In genomic region chr17:82696916-82697807, GRCh38 we compare ENCODE assay signal across 6 cellular contexts. TPM values are rescaled to one million over a fixed set of nuclear protein-coding genes. Genes with fewer than 3 reads are reported as not detected.
A peak's percentile ranks its signal among the peaks of the same experiment; 100 is the strongest.
DNase-seq lines count a peak whose midpoint lies in the region; ATAC-seq, FAIRE-seq and TF ChIP-seq lines count a peak whose summit lies in the region.

No MANE protein-coding gene starts in this region.

- H3K27me3 ChIP-seq in WERI-Rb-1 (ENCODE audit: insufficient read depth, low read depth, severe bottlenecking) (peaks cover 7% of the 10 kb centered on the region), aorta (ENCODE audit: control insufficient read depth in 1 of 2, insufficient read depth in 2 of 2, low read length in 1 of 2) (no peaks in the 10 kb centered on the region)

- no peak for DNase-seq in AG09309 (ENCODE audit: low read depth)
- DNase-seq in WERI-Rb-1 = no peak
- peak; percentile 72 for DNase-seq in kidney
- no peak for DNase-seq in aorta
- no peak for DNase-seq in NK-92 treated with Interleukin-12 subunit alpha and Interleukin-12 subunit beta, amount 100 ng/mL, for 24 hours (lab: John Stamatoyannopoulos, UW)
- DNase-seq in DMS153 treated with DMSO at 0.1 percent for 48 hours (lab: John Stamatoyannopoulos, UW; ENCODE audit: unreplicated experiment) = no peak

- no peak for FAIRE-seq in kidney (lab: Jason Lieb, UNC)

- H3K9ac ChIP-seq in kidney (ENCODE audit: low read length in 2 of 2) = peak overlapping the region; percentile 10 to 62

- intact Hi-C loops in kidney (cut with DNase I) = no loop called here
- intact Hi-C loops in aorta (cut with DNase I) = loop anchor here in 1 of 2 donors (5.0 kb wide), 1 partner anchor 55 kb away; the partner anchor contains the start of gene TBCD

- peaks cover 0 to 18% of the 10 kb centered on the region in 2 donors for H3K4me1 ChIP-seq in kidney (ENCODE audit: control insufficient read depth in 1 of 2, insufficient read depth in 1 of 2, low read depth in 1 of 2, low read length in 2 of 2)
- no peaks in the 10 kb centered on the region for H3K4me1 ChIP-seq in aorta (ENCODE audit: control insufficient read depth in 1 of 2, insufficient read depth in 2 of 2, low read length in 2 of 2)

- H3K9me3 ChIP-seq in WERI-Rb-1 (ENCODE audit: severe bottlenecking) = peaks cover 16% of the 10 kb centered on the region
- H3K9me3 ChIP-seq in kidney (ENCODE audit: control insufficient read depth in 1 of 2, low read length in 2 of 2) = peaks cover 0 to 5% of the 10 kb centered on the region in 2 donors
- H3K9me3 ChIP-seq in aorta (ENCODE audit: control insufficient read depth, low read length) = no peaks in the 10 kb centered on the region

- H3K36me3 ChIP-seq in WERI-Rb-1 = peaks cover 11% of the 10 kb centered on the region
- no peaks in the 10 kb centered on the region for H3K36me3 ChIP-seq in kidney (ENCODE audit: control insufficient read depth in 1 of 2, insufficient read depth in 2 of 2, low read length in 2 of 2)
- no peaks in the 10 kb centered on the region for H3K36me3 ChIP-seq in aorta (ENCODE audit: control insufficient read depth in 1 of 2, insufficient read depth in 2 of 2, low read length in 1 of 2)

- WGBS in aorta, 2 donors = 21 to 25% methylated on average over 48 of the region's 48 CpGs

- TF ChIP-seq CTCF in AG09309 (IDR thresholded peaks at IDR 0.05; ENCODE audit: control insufficient read depth, insufficient read depth, low read depth, low read length, missing control alignments) (no peak), WERI-Rb-1 (IDR thresholded peaks at IDR 0.05; ENCODE audit: low read depth, low read length) (no peak), kidney (IDR thresholded peaks at IDR 0.05; ENCODE audit: borderline replicate concordance, extremely low read depth, insufficient read depth) (no peak)

- no peak for ATAC-seq in aorta (ENCODE audit: low FRiP score)

- H3K27ac ChIP-seq in WERI-Rb-1 (no peak overlapping the region), kidney (ENCODE audit: low read depth in 2 of 2, low read length in 2 of 2) (peak overlapping the region in 1 of 2 donors; percentile 74), aorta (ENCODE audit: low read depth in 1 of 2, low read length in 2 of 2) (no peak overlapping the region)

- H3K4me3 ChIP-seq in AG09309 (ENCODE audit: control insufficient read depth, low read depth, low read length) (peak overlapping the region; percentile 55), WERI-Rb-1 (ENCODE audit: low read depth, low read length) (peak overlapping the region; percentile 71), kidney (ENCODE audit: low read length in 2 of 2) (peak overlapping the region; percentile 42 to 66), aorta (ENCODE audit: low read length in 2 of 2) (peak overlapping the region; percentile 92 to 93)

RNA-seq across cellular contexts. Expression of gene RAB40B, which starts 1.3 kb away (rescaled TPM):
- total RNA-seq in kidney = 21.7 TPM
- 36.1 TPM for polyA plus RNA-seq in kidney (ENCODE audit: insufficient read depth, low read depth, low replicate concordance)
- total RNA-seq in aorta = 10 to 100 TPM in 1 of 2 donors, 1 to 10 TPM in 1; 4.5 to 10.7 TPM
- 10 to 100 TPM; 11.6 to 19.5 TPM for polyA plus RNA-seq in aorta

RNA-seq across cellular contexts. Expression of gene FN3KRP, which starts 19.3 kb away (rescaled TPM):
- total RNA-seq in kidney (30.6 TPM), aorta (10 to 100 TPM; 18.6 to 26.7 TPM)
- polyA plus RNA-seq in kidney (ENCODE audit: insufficient read depth, low read depth, low replicate concordance) (36.6 TPM), aorta (10 to 100 TPM; 25.3 to 35.2 TPM)

RNA-seq across cellular contexts. Expression of gene FN3K, which starts 38.3 kb away (rescaled TPM):
- total RNA-seq in kidney (33.3 TPM), aorta (10 to 100 TPM; 10.8 to 23.0 TPM)
- polyA plus RNA-seq in kidney (ENCODE audit: insufficient read depth, low read depth, low replicate concordance) (114 TPM), aorta (10 to 100 TPM; 14.0 to 20.9 TPM)

RNA-seq across cellular contexts. Expression of gene WDR45B, which starts 48.9 kb away (rescaled TPM):
- 65.4 TPM for total RNA-seq in kidney
- 64.7 TPM for polyA plus RNA-seq in kidney (ENCODE audit: insufficient read depth, low read depth, low replicate concordance)
- total RNA-seq in aorta = 10 to 100 TPM; 60.4 to 75.4 TPM
- 10 to 100 TPM; 34.7 to 54.4 TPM for polyA plus RNA-seq in aorta

RNA-seq across cellular contexts. Expression of gene TBCD, which starts 54.7 kb away (rescaled TPM):
- total RNA-seq in kidney (72.8 TPM), aorta (100 to 1,000 TPM in 1 of 2 donors, 10 to 100 TPM in 1; 97.1 to 125 TPM)
- polyA plus RNA-seq in kidney (ENCODE audit: insufficient read depth, low read depth, low replicate concordance) (78.7 TPM), aorta (100 to 1,000 TPM in 1 of 2 donors, 10 to 100 TPM in 1; 20.0 to 182 TPM)
